ENCODE assay signal across 10 cellular contexts in genomic region chr2:74571058-74571457, GRCh38. TPM values are rescaled to one million over a fixed set of nuclear protein-coding genes. Genes with fewer than 3 reads are reported as not detected.
DNase-seq lines count a peak whose midpoint lies in the region; ATAC-seq, FAIRE-seq and TF ChIP-seq lines count a peak whose summit lies in the region.
"Had no signal": no experiment of that assay in that cellular context is flagged by ENCODE, and none has a peak within 500 bp of the region (broad histone marks: within the 10 kb centered on the region; RNA-seq: fewer than 3 reads in every experiment).

No MANE protein-coding gene starts in this region.

- H3K27ac Mint-ChIP-seq in activated B cell treated with CpG ODN at 0.5 μM for 24 hours, result no peak overlapping the region

- FAIRE-seq in H54 (lab: Jason Lieb, UNC), result no peak

- no peak for TF ChIP-seq CTCF in activated B cell treated with CpG ODN at 0.5 μM for 24 hours (IDR thresholded peaks at IDR 0.05)

- H3K9me3 Mint-ChIP-seq in activated B cell treated with CpG ODN at 0.5 μM for 24 hours, result no peaks in the 10 kb centered on the region

- H3K27me3 Mint-ChIP-seq in activated B cell treated with CpG ODN at 0.5 μM for 24 hours, result no peaks in the 10 kb centered on the region

- intact Hi-C loops in activated B cell treated with CpG ODN at 0.5 μM for 24 hours (cut with micrococcal nuclease), result loop anchor here (1.0 to 5.0 kb wide), 3 partner anchors 16 to 89 kb away; partner anchors contain the start of genes CCDC142 and TTC31

- no peak overlapping the region for H3K4me3 Mint-ChIP-seq in activated B cell treated with CpG ODN at 0.5 μM for 24 hours

- CTCF ChIA-PET in activated B cell treated with CpG ODN at 0.5 μM for 24 hours (lab: Charles Lee), result interaction anchor here (0.6 to 3.1 kb wide), 6 partner anchors 14 to 236 kb away, joined by 3 to 16 read pairs (median 4); partner anchors contain the start of genes CCDC142 and TTC31

- no peak for TF ChIP-seq POLR2A in H54 (IDR thresholded peaks at IDR 0.05; ENCODE audit: low read depth, low read length)

- DNase-seq in activated B cell treated with CpG ODN at 0.5 μM for 24 hours, result no peak
- no peak for DNase-seq in NCI-H2171 (lab: John Stamatoyannopoulos, UW)
- DNase-seq in activated CD4-positive, alpha-beta T cell treated with anti-CD3 and anti-CD28 coated beads for 1 hour, result no peak
- DNase-seq in H54 (ENCODE audit: insufficient read length, low spot score), result no peak
- DNase-seq in hypothalamus (lab: John Stamatoyannopoulos, UW), result no peak
- DNase-seq: NCI-H510A treated with DMSO at 0.1 percent for 48 hours; stimulated activated CD4-positive, alpha-beta T cell treated with anti-CD3 and anti-CD28 coated beads, Interleukin-2, amount 100 ng/mL, for 48 hours had no signal

- POLR2A ChIA-PET in activated B cell treated with CpG ODN at 0.5 μM for 24 hours (lab: Charles Lee), result interaction anchor here (1.0 to 3.2 kb wide), 8 partner anchors 16 to 131 kb away, joined by 3 to 20 read pairs (median 6); partner anchors contain the start of genes AUP1, CCDC142, HTRA2 and LOXL3

- ATAC-seq in GM18508 (IDR thresholded peaks at IDR 0.05; ENCODE audit: insufficient read depth, unreplicated experiment), result peak; percentile 54
- peak; percentile 63 for ATAC-seq in GM19395 (IDR thresholded peaks at IDR 0.05; ENCODE audit: unreplicated experiment)
- peak; percentile 60 for ATAC-seq in HG03045 (IDR thresholded peaks at IDR 0.05; ENCODE audit: unreplicated experiment)
- ATAC-seq in activated B cell treated with CpG ODN at 0.5 μM for 24 hours (ENCODE audit: low read depth), result peak; percentile 86

- no peaks in the 10 kb centered on the region for H3K36me3 Mint-ChIP-seq in activated B cell treated with CpG ODN at 0.5 μM for 24 hours (ENCODE audit: low read depth)

- peaks cover 24% of the 10 kb centered on the region for H3K4me1 Mint-ChIP-seq in activated B cell treated with CpG ODN at 0.5 μM for 24 hours

RNA-seq across cellular contexts. Expression of gene DOK1, which starts 16.5 kb away (rescaled TPM):
- 33.8 and 35.1 TPM in 2 replicates for total RNA-seq in activated B cell treated with CpG ODN at 0.5 μM for 24 hours

RNA-seq across cellular contexts. Expression of gene LOXL3, which starts 17.3 kb away (rescaled TPM):
- 1.4 and 2.3 TPM in 2 replicates for total RNA-seq in activated B cell treated with CpG ODN at 0.5 μM for 24 hours

RNA-seq across cellular contexts. Expression of gene HTRA2, which starts 41.3 kb away (rescaled TPM):
- total RNA-seq in activated B cell treated with CpG ODN at 0.5 μM for 24 hours, result 49.4 and 53.1 TPM in 2 replicates

RNA-seq across cellular contexts. Expression of gene AUP1, which starts 41.6 kb away (rescaled TPM):
- 167 and 177 TPM in 2 replicates for total RNA-seq in activated B cell treated with CpG ODN at 0.5 μM for 24 hours

RNA-seq across cellular contexts. Expression of gene DQX1, which starts 45.0 kb away (rescaled TPM):
- 0.51 and 0.73 TPM in 2 replicates for total RNA-seq in activated B cell treated with CpG ODN at 0.5 μM for 24 hours
